In the genomic region with DNA sequence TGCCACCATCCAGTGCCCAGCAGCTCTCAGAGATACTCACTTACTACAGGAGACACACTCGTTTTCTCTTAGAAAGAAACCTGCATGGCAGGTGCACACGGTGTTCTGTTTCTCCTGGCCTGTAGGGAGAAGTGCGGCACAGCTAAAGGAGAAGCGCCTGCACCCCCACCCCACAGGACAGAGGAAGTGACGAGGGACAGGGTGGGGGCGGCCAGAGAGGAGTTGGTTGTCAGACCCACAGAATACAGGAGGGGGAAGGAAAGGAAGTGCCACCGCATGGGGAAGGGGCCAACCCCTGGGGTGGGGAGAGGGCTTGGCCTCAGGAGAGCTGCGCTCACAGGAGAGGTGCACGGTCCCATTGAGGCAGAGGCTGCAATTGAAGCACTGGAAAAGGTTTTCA, we compare ENCODE assay signal across 10 cellular contexts. TPM values are rescaled to one million over a fixed set of nuclear protein-coding genes. Genes with fewer than 3 reads are reported as not detected.
DNase-seq lines count a peak whose midpoint lies in the region; ATAC-seq, FAIRE-seq and TF ChIP-seq lines count a peak whose summit lies in the region.
"Had no signal": no experiment of that assay in that cellular context is flagged by ENCODE, and none has a peak within 500 bp of the region (broad histone marks: within the 10 kb centered on the region; RNA-seq: fewer than 3 reads in every experiment).

No MANE protein-coding gene starts in this region.

- DNase-seq in A673 (ENCODE audit: low spot score) (no peak), GM23248 (no peak), brain microvascular endothelial cell (no peak), GM12891 (ENCODE audit: insufficient read length, low spot score) (no peak), HPDE6-E6E7 (ENCODE audit: extremely low spot score) (no peak), iPS-NIHi11 (ENCODE audit: low spot score) (no peak), D341Med (ENCODE audit: low spot score) (no peak)
- DNase-seq in naive thymus-derived CD4-positive, alpha-beta T cell = peak in 1 of 9 donors; percentile 25
- DNase-seq: NCI-H2171, SIG-M5 had no signal

- peak; percentile 9 for ATAC-seq in naive thymus-derived CD4-positive, alpha-beta T cell

- H3K27ac ChIP-seq in A673 (ENCODE audit: low read depth, low read length, poor library complexity, severe bottlenecking) (peak overlapping the region; percentile 35), GM23248 (peak overlapping the region; percentile 100), brain microvascular endothelial cell (peak overlapping the region; percentile 94)
- peak overlapping the region; percentile 92 for H3K27ac ChIP-seq in naive thymus-derived CD4-positive, alpha-beta T cell (ENCODE audit: low read depth, low read length)

- no peaks in the 10 kb centered on the region for H3K9me3 ChIP-seq in A673 (ENCODE audit: low read depth, low read length, poor library complexity, severe bottlenecking)
- H3K9me3 ChIP-seq in GM23248 (ENCODE audit: low read depth) = no peaks in the 10 kb centered on the region
- no peaks in the 10 kb centered on the region for H3K9me3 ChIP-seq in naive thymus-derived CD4-positive, alpha-beta T cell (ENCODE audit: control insufficient read depth in 2 of 3, low read length in 3 of 3)

- intact Hi-C loops in A673 (cut with micrococcal nuclease; ENCODE audit: unreplicated experiment) = no loop called here
- intact Hi-C loops in naive thymus-derived CD4-positive, alpha-beta T cell (cut with micrococcal nuclease) = no loop called here

- peak overlapping the region in 2 of 9 donors; percentile 64 to 95 for H3K27ac Mint-ChIP-seq in naive thymus-derived CD4-positive, alpha-beta T cell

- no peak for TF ChIP-seq POLR2A in GM12891 (IDR thresholded peaks at IDR 0.05; ENCODE audit: low read depth, low read length)

- H3K9ac ChIP-seq in GM23248 = peak overlapping the region; percentile 99

- H3K4me3 Mint-ChIP-seq in naive thymus-derived CD4-positive, alpha-beta T cell = peak overlapping the region in 7 of 10 donors; percentile 27 to 74 (median 62)

- H3K27me3 ChIP-seq in A673 (replicated peaks; ENCODE audit: insufficient read depth, low read depth, low read length, poor library complexity) (no peaks in the 10 kb centered on the region), GM23248 (replicated peaks; ENCODE audit: insufficient read depth) (no peaks in the 10 kb centered on the region), brain microvascular endothelial cell (replicated peaks) (no peaks in the 10 kb centered on the region)
- no peaks in the 10 kb centered on the region for H3K27me3 ChIP-seq in naive thymus-derived CD4-positive, alpha-beta T cell (ENCODE audit: control insufficient read depth in 2 of 2, insufficient read depth in 2 of 2, low read length in 2 of 2)

- no peak for TF ChIP-seq CTCF in A673 (conservative IDR thresholded peaks at IDR 0.05; ENCODE audit: low read depth, low read length)
- TF ChIP-seq CTCF in brain microvascular endothelial cell (IDR thresholded peaks at IDR 0.05; ENCODE audit: low read depth, low read length, missing control alignments) = peak; percentile 2

- in situ Hi-C loops in GM23248 (cut with MboI) (no loop called here), brain microvascular endothelial cell (cut with HindIII; ENCODE audit: low pct_ligation_motif_present, low sequenced_read_pairs) (no loop called here)

- H3K36me3 ChIP-seq in A673 (ENCODE audit: insufficient read depth, low read length, poor library complexity, severe bottlenecking) = peaks cover 63% of the 10 kb centered on the region
- peaks cover 50% of the 10 kb centered on the region for H3K36me3 ChIP-seq in GM23248 (ENCODE audit: low read depth)
- H3K36me3 ChIP-seq in brain microvascular endothelial cell (replicated peaks) = peaks cover 64% of the 10 kb centered on the region
- peaks cover 21 to 66% (median 21%) of the 10 kb centered on the region in 3 experiments for H3K36me3 ChIP-seq in naive thymus-derived CD4-positive, alpha-beta T cell (ENCODE audit: control insufficient read depth in 2 of 3, insufficient read depth in 3 of 3, low read length in 3 of 3)

- no peaks in the 10 kb centered on the region for H3K9me2 ChIP-seq in GM23248 (ENCODE audit: insufficient read depth)

- 0 out of 2 replicates have a peak, but pooled peaks cover 3% of the 10 kb centered on the region for H4K20me1 ChIP-seq in GM23248 (ENCODE audit: insufficient read depth)

- H3K27me3 Mint-ChIP-seq in naive thymus-derived CD4-positive, alpha-beta T cell = no peaks in the 10 kb centered on the region

- BruUV-seq in A673 (replicated peaks; lab: Mats Ljungman, UMichigan) = no TSS peak

- WGBS in GM23248 (ENCODE audit: low coverage in 1 of 2, low lambda C conversion rate in 2 of 2, missing lambda C conversion rate in 2 of 2), 2 experiments = 82 to 85% methylated on average over 8 to 9 of the region's 9 CpGs

- H3K4me2 ChIP-seq in GM23248 (ENCODE audit: unreplicated experiment) = peak overlapping the region; percentile 99

- CTCF ChIA-PET in A673 (lab: Charles Lee) = interaction anchor here (0.7 kb wide), 1 partner anchor 10 kb away, joined by 3 read pairs; no protein-coding TSS in a partner anchor
- CTCF ChIA-PET in naive thymus-derived CD4-positive, alpha-beta T cell (lab: Charles Lee) = interaction anchor here (0.8 to 6.7 kb wide), 8 partner anchors 10 to 133 kb away, joined by 3 to 139 read pairs (median 4); no protein-coding TSS in a partner anchor

- H2AFZ ChIP-seq in GM23248 = no peak overlapping the region

- peaks cover 12 to 31% (median 14%) of the 10 kb centered on the region in 5 donors for H3K36me3 Mint-ChIP-seq in naive thymus-derived CD4-positive, alpha-beta T cell

- H3K79me2 ChIP-seq in GM23248 (ENCODE audit: insufficient read depth) = peaks cover 80% of the 10 kb centered on the region

- no peaks in the 10 kb centered on the region for H3K9me3 Mint-ChIP-seq in naive thymus-derived CD4-positive, alpha-beta T cell

- H3K4me1 Mint-ChIP-seq in naive thymus-derived CD4-positive, alpha-beta T cell = peaks cover 4 to 44% (median 39%) of the 10 kb centered on the region in 7 donors

- no peak for FAIRE-seq in GM12891 (lab: Jason Lieb, UNC)

- H3K4me1 ChIP-seq in A673 (ENCODE audit: insufficient read depth, low read length, poor library complexity, severe bottlenecking) = peaks cover 38% of the 10 kb centered on the region
- H3K4me1 ChIP-seq in GM23248 (ENCODE audit: insufficient read depth) = peaks cover 60% of the 10 kb centered on the region
- H3K4me1 ChIP-seq in naive thymus-derived CD4-positive, alpha-beta T cell (ENCODE audit: control insufficient read depth in 2 of 2, insufficient read depth in 2 of 2, low read length in 2 of 2) = peaks cover 39 to 56% of the 10 kb centered on the region in 2 donors

- H3K4me3 ChIP-seq in A673 (ENCODE audit: low read depth, low read length, poor library complexity, severe bottlenecking) (no peak overlapping the region), GM23248 (no peak overlapping the region), brain microvascular endothelial cell (ENCODE audit: low read depth, low read length) (no peak overlapping the region)
- H3K4me3 ChIP-seq in naive thymus-derived CD4-positive, alpha-beta T cell (ENCODE audit: low read length) = no peak overlapping the region

- peaks cover 76% of the 10 kb centered on the region for H3F3A ChIP-seq in GM23248 (ENCODE audit: insufficient read depth)

- POLR2A ChIA-PET in A673 (lab: Charles Lee; ENCODE audit: low non-redundant PET) = no interaction called here
- POLR2A ChIA-PET in naive thymus-derived CD4-positive, alpha-beta T cell (lab: Charles Lee) = interaction anchor here (0.5 to 12.0 kb wide), 8 partner anchors 9 to 221 kb away, joined by 3 to 342 read pairs (median 6); partner anchors contain the start of genes TNFRSF1A and VAMP1

TF ChIP-seq in GM12891, 5 proteins besides CTCF, POLR2A, EP300 and RAD21:
- TF ChIP-seq SPI1 (IDR thresholded peaks at IDR 0.05; ENCODE audit: low read depth, low read length) (no peak), PAX5 (IDR thresholded peaks at IDR 0.05; ENCODE audit: insufficient read depth, low read length, severe bottlenecking) (no peak), POU2F2 (IDR thresholded peaks at IDR 0.05; ENCODE audit: low read depth, low read length) (no peak), TAF1 (IDR thresholded peaks at IDR 0.05; ENCODE audit: low read depth, low read length) (no peak), POLR2AphosphoS5 (IDR thresholded peaks at IDR 0.05; ENCODE audit: low read depth, low read length) (no peak)

RNA-seq across cellular contexts. Expression of gene TNFRSF1A, which starts 8.8 kb away (rescaled TPM):
- 82.6 and 91.5 TPM in 2 replicates for total RNA-seq in A673 (2021)
- 247 and 343 TPM in 2 replicates for total RNA-seq in GM23248 (2014; rRNA removed; shearing (Covaris generic))
- 183 and 197 TPM in 2 replicates for polyA plus RNA-seq in GM23248 (2016; fragmentation: Nextera tagmentation; extraction: Ambion mirVana)
- total RNA-seq in naive thymus-derived CD4-positive, alpha-beta T cell = 10 to 100 TPM; 40.9 to 99.4 (median 67.3) TPM
- 10 to 100 TPM; 24.1 to 46.3 TPM for polyA plus RNA-seq in naive thymus-derived CD4-positive, alpha-beta T cell
- 8.1 TPM for polyA plus RNA-seq in GM12891 (2012; ENCODE audit: low read depth, missing spikeins)

RNA-seq across cellular contexts. Expression of gene PLEKHG6, which starts 22.5 kb away (rescaled TPM):
- total RNA-seq in A673 (2021) = 1.0 TPM in 1 of 2 replicates, not detected in the other
- total RNA-seq in GM23248 (2014; rRNA removed; shearing (Covaris generic)) = not detected in 2 replicates
- 0.30 TPM in 1 of 2 replicates, not detected in the other for polyA plus RNA-seq in GM23248 (2016; fragmentation: Nextera tagmentation; extraction: Ambion mirVana)
- total RNA-seq in naive thymus-derived CD4-positive, alpha-beta T cell = not detected
- polyA plus RNA-seq in naive thymus-derived CD4-positive, alpha-beta T cell = 1 to 10 TPM in 1 of 2 donors, under 1 TPM in 1; 0.15 to 1.3 TPM
- 3.2 TPM for polyA plus RNA-seq in GM12891 (2012; ENCODE audit: low read depth, missing spikeins)

RNA-seq across cellular contexts. Expression of gene SCNN1A, which starts 42.3 kb away (rescaled TPM):
- total RNA-seq in A673 (2021) = not detected in 2 replicates
- 0.76 TPM in 1 of 2 replicates, not detected in the other for total RNA-seq in GM23248 (2014; rRNA removed; shearing (Covaris generic))
- polyA plus RNA-seq in GM23248 (2016; fragmentation: Nextera tagmentation; extraction: Ambion mirVana) = 0.25 and 0.59 TPM in 2 replicates
- 1 to 10 TPM in 4 of 5 experiments, under 1 TPM in 1; 0.22 to 5.3 (median 3.6) TPM for total RNA-seq in naive thymus-derived CD4-positive, alpha-beta T cell
- 1 to 10 TPM in 1 of 2 donors, under 1 TPM in 1; 0.84 to 1.2 TPM for polyA plus RNA-seq in naive thymus-derived CD4-positive, alpha-beta T cell
- polyA plus RNA-seq in GM12891 (2012; ENCODE audit: low read depth, missing spikeins) = 0.12 TPM

RNA-seq across cellular contexts. Expression of gene LTBR, which starts 50.9 kb away (rescaled TPM):
- 25.7 and 27.5 TPM in 2 replicates for total RNA-seq in A673 (2021)
- 147 TPM in 2 replicates for total RNA-seq in GM23248 (2014; rRNA removed; shearing (Covaris generic))
- 113 and 117 TPM in 2 replicates for polyA plus RNA-seq in GM23248 (2016; fragmentation: Nextera tagmentation; extraction: Ambion mirVana)
- 10 to 100 TPM in 1 of 5 experiments, 1 to 10 TPM in 3, under 1 TPM in 1; 0.34 to 25.2 (median 2.2) TPM for total RNA-seq in naive thymus-derived CD4-positive, alpha-beta T cell
- polyA plus RNA-seq in naive thymus-derived CD4-positive, alpha-beta T cell = not detected
- 3.5 TPM for polyA plus RNA-seq in GM12891 (2012; ENCODE audit: low read depth, missing spikeins)

Comparison
In these comparisons a context has a peak if more than half of its experiments do, and no peak if none do; other contexts are left out.
1. H3K27ac ChIP-seq: peak in every context shown above with its lines; median percentile 100 in GM23248; 94 in brain microvascular endothelial cell; 92 in naive thymus-derived CD4-positive, alpha-beta T cell; 35 in A673.